15 cellular contexts compared by ENCODE assay signal in the genomic region with DNA sequence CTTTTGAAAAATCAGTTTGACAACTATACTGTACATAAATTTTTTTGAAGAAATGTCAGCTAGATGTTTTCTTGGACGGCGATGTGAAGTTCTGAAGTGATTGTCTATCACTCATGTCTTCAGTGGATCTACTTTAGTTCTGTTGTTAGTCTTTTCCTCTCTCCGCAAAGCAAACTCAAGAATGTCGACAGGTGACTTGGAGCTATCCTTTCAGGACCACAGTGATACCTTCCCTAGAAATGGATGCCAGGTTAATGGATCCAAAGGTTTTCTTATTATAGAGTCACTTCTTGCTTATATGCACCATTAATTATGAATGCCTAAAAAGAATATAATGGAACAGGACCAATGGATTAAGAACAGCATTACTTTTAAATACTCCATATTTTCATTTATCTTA. TPM values are rescaled to one million over a fixed set of nuclear protein-coding genes. Genes with fewer than 3 reads are reported as not detected.
DNase-seq lines count a peak whose midpoint lies in the region; ATAC-seq and TF ChIP-seq lines count a peak whose summit lies in the region.
"Had no signal": no experiment of that assay in that cellular context is flagged by ENCODE, and none has a peak within 500 bp of the region (broad histone marks: within the 10 kb centered on the region; RNA-seq: fewer than 3 reads in every experiment).

No MANE protein-coding gene starts in this region.

- H3K36me3 ChIP-seq in SK-N-SH (replicated peaks in 1 of 2; ENCODE audit: control insufficient read depth in 1 of 2, insufficient read depth in 2 of 2, low read length in 1 of 2) = no peaks in the 10 kb centered on the region
- no peaks in the 10 kb centered on the region for H3K36me3 ChIP-seq in WERI-Rb-1
- no peaks in the 10 kb centered on the region for H3K36me3 ChIP-seq in iPS-20b (ENCODE audit: insufficient read depth, low read depth, low read length)
- H3K36me3 ChIP-seq in thoracic aorta = no peaks in the 10 kb centered on the region
- no peaks in the 10 kb centered on the region for H3K36me3 ChIP-seq in mucosa of descending colon (ENCODE audit: low read depth)

- H3K9me2 ChIP-seq in SK-N-SH = no peaks in the 10 kb centered on the region

- 31% methylated on average over 4 of the region's 4 CpGs for WGBS in SK-N-SH (ENCODE audit: low lambda C conversion rate)

- ATAC-seq in SK-N-SH treated with all-trans-retinoic acid at 6 μM for 48 hours (no peak), thoracic aorta (ENCODE audit: insufficient number of reproducible peaks, low FRiP score, low read depth) (no peak), GM18870 (IDR thresholded peaks at IDR 0.05; ENCODE audit: unreplicated experiment) (no peak), mucosa of descending colon (no peak), GM21390 (IDR thresholded peaks at IDR 0.05; ENCODE audit: unreplicated experiment) (no peak)

- TF ChIP-seq CTCF in SK-N-SH (IDR thresholded peaks at IDR 0.05) = no peak
- no peak for TF ChIP-seq CTCF in WERI-Rb-1 (IDR thresholded peaks at IDR 0.05; ENCODE audit: low read depth, low read length)
- TF ChIP-seq CTCF in thoracic aorta (IDR thresholded peaks at IDR 0.05) = no peak
- TF ChIP-seq CTCF in mucosa of descending colon (IDR thresholded peaks at IDR 0.05) = no peak

- H3K9me3 ChIP-seq in SK-N-SH (no peaks in the 10 kb centered on the region), WERI-Rb-1 (ENCODE audit: severe bottlenecking) (no peaks in the 10 kb centered on the region), iPS-20b (ENCODE audit: insufficient read depth, low read depth, low read length) (no peaks in the 10 kb centered on the region), thoracic aorta (no peaks in the 10 kb centered on the region), mucosa of descending colon (no peaks in the 10 kb centered on the region)

- H3K4me3 ChIP-seq in SK-N-SH (ENCODE audit: low read depth in 2 of 2, low read length in 1 of 2) (peak overlapping the region; percentile 61 to 75; a peak in 2 of 4 replicates), WERI-Rb-1 (ENCODE audit: low read depth, low read length) (peak overlapping the region; percentile 81), iPS-20b (ENCODE audit: low read length) (peak overlapping the region; percentile 69; the same call in 1 of the 2 replicates), thoracic aorta (peak overlapping the region; percentile 74), mucosa of descending colon (no peak overlapping the region)
- H3K4me3 ChIP-seq: PC-9 had no signal

- H3K4me1 ChIP-seq in SK-N-SH (ENCODE audit: control insufficient read depth in 1 of 2, insufficient read depth in 2 of 2, low read depth in 1 of 2, low read length in 1 of 2) (peaks cover 0 to 6% of the 10 kb centered on the region in 2 experiments; a peak in 2 of 4 replicates), iPS-20b (ENCODE audit: insufficient read depth, low read length) (no peaks in the 10 kb centered on the region), thoracic aorta (ENCODE audit: control insufficient read depth in 1 of 2, low read depth in 2 of 2) (peaks cover 0 to 8% of the 10 kb centered on the region in 2 donors), mucosa of descending colon (ENCODE audit: low read depth) (no peaks in the 10 kb centered on the region)

- intact Hi-C loops in mucosa of descending colon (cut with DNase I, micrococcal nuclease) = no loop called here

- H3K4me2 ChIP-seq in SK-N-SH = peak overlapping the region; percentile 92
- H3K4me2 ChIP-seq: PC-9 had no signal

- TF ChIP-seq RAD21 in SK-N-SH (IDR thresholded peaks at IDR 0.05; ENCODE audit: low read length) = no peak

- H4K20me1 ChIP-seq in SK-N-SH (ENCODE audit: insufficient read depth) = no peaks in the 10 kb centered on the region

- no peaks in the 10 kb centered on the region; the same call in 1 of the 2 replicates for H3K27me3 ChIP-seq in SK-N-SH (ENCODE audit: insufficient read depth)
- H3K27me3 ChIP-seq in WERI-Rb-1 (ENCODE audit: insufficient read depth, low read depth, severe bottlenecking) = no peaks in the 10 kb centered on the region
- H3K27me3 ChIP-seq in iPS-20b (ENCODE audit: insufficient read depth, low read length) = peaks cover 49% of the 10 kb centered on the region
- no peaks in the 10 kb centered on the region for H3K27me3 ChIP-seq in thoracic aorta (replicated peaks; ENCODE audit: insufficient read depth)

- CTCF ChIA-PET in SK-N-SH (lab: Yijun Ruan, JAX) = no interaction called here

- DNase-seq in SK-N-SH (no peak), WERI-Rb-1 (no peak), thoracic aorta (ENCODE audit: low spot score) (no peak), mucosa of descending colon (no peak)
- DNase-seq: activated CD8-positive, alpha-beta memory T cell treated with anti-CD3 and anti-CD28 coated beads, Interleukin-2, amount 50 U/mL, for 48 hours; activated naive CD4-positive, alpha-beta T cell treated with anti-CD3 and anti-CD28 coated beads, Interleukin-2, amount 10 ng/mL, durations not matched to agents 7 days and 5 days; DND-41; kidney; MM.1S; PC-9 had no signal

- H3F3A ChIP-seq in SK-N-SH (replicated peaks; ENCODE audit: insufficient read depth) = peaks cover 4% of the 10 kb centered on the region

- H3K9ac ChIP-seq in SK-N-SH (no peak overlapping the region), iPS-20b (ENCODE audit: low read depth, low read length) (no peak overlapping the region)

- no peaks in the 10 kb centered on the region for H3K79me2 ChIP-seq in SK-N-SH (ENCODE audit: insufficient read depth)

- H2AFZ ChIP-seq in SK-N-SH (ENCODE audit: low read depth) = 0 out of 2 replicates have a peak overlapping the region, but pooled peaks have one; percentile 88
- H2AFZ ChIP-seq: PC-9 had no signal

- H3K27ac ChIP-seq in SK-N-SH (ENCODE audit: low read depth in 2 of 2, low read length in 1 of 2) (no peak overlapping the region), WERI-Rb-1 (no peak overlapping the region), iPS-20b (ENCODE audit: low read length) (no peak overlapping the region), thoracic aorta (no peak overlapping the region)
- H3K27ac ChIP-seq: PC-9 had no signal

- POLR2A ChIA-PET in SK-N-SH (lab: Yijun Ruan, JAX) = no interaction called here

- no peak for TF ChIP-seq EP300 in SK-N-SH (IDR thresholded peaks at IDR 0.05; ENCODE audit: borderline replicate concordance in 1 of 2, low read depth in 1 of 2, low read length in 1 of 2)

TF ChIP-seq in SK-N-SH, 30 proteins besides CTCF, POLR2A, EP300 and RAD21:
- TF ChIP-seq RXRA (IDR thresholded peaks at IDR 0.05; ENCODE audit: borderline replicate concordance, low read depth) = no peak
- TF ChIP-seq, protein P1, sequence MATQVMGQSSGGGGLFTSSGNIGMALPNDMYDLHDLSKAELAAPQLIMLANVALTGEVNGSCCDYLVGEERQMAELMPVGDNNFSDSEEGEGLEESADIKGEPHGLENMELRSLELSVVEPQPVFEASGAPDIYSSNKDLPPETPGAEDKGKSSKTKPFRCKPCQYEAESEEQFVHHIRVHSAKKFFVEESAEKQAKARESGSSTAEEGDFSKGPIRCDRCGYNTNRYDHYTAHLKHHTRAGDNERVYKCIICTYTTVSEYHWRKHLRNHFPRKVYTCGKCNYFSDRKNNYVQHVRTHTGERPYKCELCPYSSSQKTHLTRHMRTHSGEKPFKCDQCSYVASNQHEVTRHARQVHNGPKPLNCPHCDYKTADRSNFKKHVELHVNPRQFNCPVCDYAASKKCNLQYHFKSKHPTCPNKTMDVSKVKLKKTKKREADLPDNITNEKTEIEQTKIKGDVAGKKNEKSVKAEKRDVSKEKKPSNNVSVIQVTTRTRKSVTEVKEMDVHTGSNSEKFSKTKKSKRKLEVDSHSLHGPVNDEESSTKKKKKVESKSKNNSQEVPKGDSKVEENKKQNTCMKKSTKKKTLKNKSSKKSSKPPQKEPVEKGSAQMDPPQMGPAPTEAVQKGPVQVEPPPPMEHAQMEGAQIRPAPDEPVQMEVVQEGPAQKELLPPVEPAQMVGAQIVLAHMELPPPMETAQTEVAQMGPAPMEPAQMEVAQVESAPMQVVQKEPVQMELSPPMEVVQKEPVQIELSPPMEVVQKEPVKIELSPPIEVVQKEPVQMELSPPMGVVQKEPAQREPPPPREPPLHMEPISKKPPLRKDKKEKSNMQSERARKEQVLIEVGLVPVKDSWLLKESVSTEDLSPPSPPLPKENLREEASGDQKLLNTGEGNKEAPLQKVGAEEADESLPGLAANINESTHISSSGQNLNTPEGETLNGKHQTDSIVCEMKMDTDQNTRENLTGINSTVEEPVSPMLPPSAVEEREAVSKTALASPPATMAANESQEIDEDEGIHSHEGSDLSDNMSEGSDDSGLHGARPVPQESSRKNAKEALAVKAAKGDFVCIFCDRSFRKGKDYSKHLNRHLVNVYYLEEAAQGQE (IDR thresholded peaks at IDR 0.05; ENCODE audit: low read depth, low read length) = peak; percentile 84; the same call in 1 of the 2 replicates

TF ChIP-seq in SK-N-SH treated with all-trans-retinoic acid at 6 μM for 48 hours, 23 proteins besides CTCF, POLR2A, EP300 and RAD21 (continues in another document):
- no peak for TF ChIP-seq ZNF565 (CRISPR knock-in tag; conservative IDR thresholded peaks at IDR 0.05; ENCODE audit: low read depth)
- TF ChIP-seq ESRRG (CRISPR knock-in tag; IDR thresholded peaks at IDR 0.05) = no peak
- no peak for TF ChIP-seq ZFP30 (CRISPR knock-in tag; IDR thresholded peaks at IDR 0.05)
- no peak for TF ChIP-seq GLIS3 (CRISPR knock-in tag; IDR thresholded peaks at IDR 0.05)
- no peak for TF ChIP-seq RARB (CRISPR knock-in tag; IDR thresholded peaks at IDR 0.05)
- TF ChIP-seq ZFP3 (CRISPR knock-in tag; IDR thresholded peaks at IDR 0.05) = no peak
- no peak for TF ChIP-seq ARNTL (CRISPR knock-in tag; IDR thresholded peaks at IDR 0.05; ENCODE audit: borderline replicate concordance, low read depth)
- TF ChIP-seq ZNF70 (CRISPR knock-in tag; IDR thresholded peaks at IDR 0.05) = no peak
- TF ChIP-seq ZNF8 (CRISPR knock-in tag; IDR thresholded peaks at IDR 0.05) = no peak
- TF ChIP-seq BACH2 (CRISPR knock-in tag; IDR thresholded peaks at IDR 0.05; ENCODE audit: borderline replicate concordance) = no peak

RNA-seq across cellular contexts. Expression of gene PTPRO, which starts 1.2 kb away (rescaled TPM):
- 1.4 and 1.9 TPM in 2 replicates for polyA plus RNA-seq in SK-N-SH (2012; rRNA removed)
- 1.3 and 1.4 TPM in 2 replicates for polyA plus RNA-seq in SK-N-SH (2012; cell fraction: cytosol; rRNA removed)
- 1.1 and 1.4 TPM in 2 replicates for polyA plus RNA-seq in SK-N-SH (2012; cell fraction: nucleus; rRNA removed)
- total RNA-seq in thoracic aorta (10 to 100 TPM; 11.9 to 19.5 TPM), mucosa of descending colon (10 to 100 TPM; 11.0 to 39.9 (median 21.9) TPM)
- total RNA-seq: PC-9, pulmonary artery endothelial cell had no signal
